Comparison of ENCODE assay signal across 19 cellular contexts in the genomic region with DNA sequence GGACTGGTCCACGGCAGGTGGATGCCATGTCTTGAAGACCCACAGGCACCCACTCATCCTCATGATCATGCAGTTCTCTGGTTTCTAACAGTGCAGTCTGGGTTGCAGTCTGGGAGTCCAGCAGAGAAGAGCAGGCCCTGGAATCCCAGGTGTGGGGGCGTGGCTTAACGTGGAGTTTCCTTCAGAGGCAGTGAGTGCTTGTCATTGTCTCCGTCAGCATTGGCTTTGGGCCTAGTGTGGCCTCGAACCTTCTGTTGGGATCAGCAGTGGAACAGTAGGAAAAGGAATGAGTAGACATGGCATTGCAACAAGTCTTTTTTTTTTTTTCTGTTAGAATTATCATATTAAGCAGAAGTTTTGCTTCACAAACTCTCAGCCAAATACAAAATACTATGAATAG. TPM values are rescaled to one million over a fixed set of nuclear protein-coding genes. Genes with fewer than 3 reads are reported as not detected.
DNase-seq lines count a peak whose midpoint lies in the region; ATAC-seq and TF ChIP-seq lines count a peak whose summit lies in the region.
"Had no signal": no experiment of that assay in that cellular context is flagged by ENCODE, and none has a peak within 500 bp of the region (broad histone marks: within the 10 kb centered on the region; RNA-seq: fewer than 3 reads in every experiment).

No MANE protein-coding gene starts in this region.

- ATAC-seq in Panc1 = no peak
- ATAC-seq: activated naive CD8-positive, alpha-beta T cell treated with anti-CD3 and anti-CD28 coated beads, Interleukin-2, amount 50 U/mL, for 24 hours had no signal

- no peak overlapping the region for H4K5ac ChIP-seq in H9 (ENCODE audit: insufficient read length, low read depth, low read length)

- no peak overlapping the region for H3T11ph ChIP-seq in H9 (ENCODE audit: low read length)

- H3K4me2 ChIP-seq in H9 (ENCODE audit: insufficient read depth, insufficient read length, low read length) = no peak overlapping the region
- no peak overlapping the region for H3K4me2 ChIP-seq in mammary epithelial cell (ENCODE audit: insufficient read depth, low read depth, low read length)
- H3K4me2 ChIP-seq: BLaER1 treated with 17β-estradiol and CSF1 and Interleukin-3, amounts not matched to agents 10 nM and 100 nM; PC-9 had no signal

- BruUV-seq in Panc1 (replicated peaks; lab: Mats Ljungman, UMichigan) = no TSS peak
- BruUV-seq in mammary epithelial cell (replicated peaks; lab: Mats Ljungman, UMichigan) = no TSS peak

- H2BK12ac ChIP-seq in H9 (ENCODE audit: insufficient read length, low read depth, low read length) = no peak overlapping the region

- H3K79me1 ChIP-seq in H9 (ENCODE audit: insufficient read depth, low read depth, low read length, poor library complexity, severe bottlenecking) = no peaks in the 10 kb centered on the region

- H3K4me3 ChIP-seq in Panc1 (ENCODE audit: low read depth in 2 of 2, low read length in 2 of 2) (no peak overlapping the region), mammary epithelial cell (replicated peaks in 1 of 3; ENCODE audit: insufficient read depth in 1 of 3, low read depth in 2 of 3, low read length in 3 of 3) (no peak overlapping the region)
- H3K4me3 ChIP-seq: BLaER1 treated with 17β-estradiol and CSF1 and Interleukin-3, amounts not matched to agents 10 nM and 100 nM; colonic mucosa; PC-9; SJCRH30; vagina had no signal

- no peaks in the 10 kb centered on the region for H3K23me2 ChIP-seq in H9 (ENCODE audit: insufficient read length, low read depth, low read length, poor library complexity, severe bottlenecking)

- H3K36me3 ChIP-seq in Panc1 (ENCODE audit: control insufficient read depth, insufficient read depth, low read length) (peaks cover 48% of the 10 kb centered on the region), mammary epithelial cell (ENCODE audit: insufficient read depth, low read length) (peaks cover 3% of the 10 kb centered on the region)
- H3K36me3 ChIP-seq: colonic mucosa, SJCRH30 had no signal

- H3K36me3 Mint-ChIP-seq in H9 (ENCODE audit: insufficient read depth in 1 of 3, low read depth in 3 of 3) = peaks cover 0 to 11% (median under 1%) of the 10 kb centered on the region in 3 experiments; a peak in 3 of 7 replicates
- H3K36me3 Mint-ChIP-seq in glutamatergic neuron (ENCODE audit: unreplicated experiment) = no peaks in the 10 kb centered on the region

- no peak overlapping the region for H3K23ac ChIP-seq in H9 (ENCODE audit: insufficient read length, low read depth, low read length)

- H4K91ac ChIP-seq in H9 (ENCODE audit: insufficient read length, low read depth, low read length) = no peak overlapping the region

- H2AK5ac ChIP-seq in H9 (ENCODE audit: insufficient read length, low read length) = no peak overlapping the region

- no peak overlapping the region for H2AFZ ChIP-seq in H9 (ENCODE audit: low read length)
- no peak overlapping the region for H2AFZ ChIP-seq in mammary epithelial cell (ENCODE audit: low read depth, low read length)
- H2AFZ ChIP-seq: PC-9 had no signal

- no peak overlapping the region for H2BK15ac ChIP-seq in H9 (ENCODE audit: low read depth, low read length)

- H3K9ac ChIP-seq in H9 (ENCODE audit: extremely low read depth, insufficient read length, low read length) (no peak overlapping the region), mammary epithelial cell (ENCODE audit: insufficient read depth, low read length) (no peak overlapping the region)
- H3K9ac ChIP-seq: BLaER1 treated with 17β-estradiol and CSF1 and Interleukin-3, amounts not matched to agents 10 nM and 100 nM had no signal

- no peak overlapping the region for H4K8ac ChIP-seq in H9 (replicated peaks; ENCODE audit: insufficient read length, low read depth, low read length)

- H3K4me1 ChIP-seq in H9 (ENCODE audit: insufficient read depth, low read length) (no peaks in the 10 kb centered on the region), Panc1 (ENCODE audit: control insufficient read depth, insufficient read depth, low read length) (peaks cover 30% of the 10 kb centered on the region), mammary epithelial cell (ENCODE audit: insufficient read depth, low read length) (peaks cover 11% of the 10 kb centered on the region)
- H3K4me1 ChIP-seq: colonic mucosa, vagina had no signal

- no peak overlapping the region for H3K18ac ChIP-seq in H9 (ENCODE audit: insufficient read length, low read depth, low read length)

- no peak overlapping the region for H3K4ac ChIP-seq in H9 (ENCODE audit: low read depth, low read length)

- no peak overlapping the region for H3K14ac ChIP-seq in H9 (ENCODE audit: insufficient read depth, low read length)

- H3K9me3 Mint-ChIP-seq in H9 (no peaks in the 10 kb centered on the region; a peak in 1 of 5 replicates), glutamatergic neuron (ENCODE audit: unreplicated experiment) (peaks cover 2% of the 10 kb centered on the region)
- H3K9me3 Mint-ChIP-seq: activated CD4-positive, alpha-beta T cell treated with anti-CD3 and anti-CD28 coated beads, Interleukin-2, amount 10 ng/mL, durations not matched to agents 24 days and 14 days; activated naive CD8-positive, alpha-beta T cell treated with anti-CD3 and anti-CD28 coated beads, Interleukin-2, amount 50 U/mL, for 24 hours; T-helper 1 cell treated with Interleukin-12 subunit alpha and Interleukin-12 subunit beta and Interleukin-4 antibody, amounts not matched to agents 30 μg/mL and 1 μg/mL, for 36 hours had no signal

- H3K27ac ChIP-seq in H9 (ENCODE audit: insufficient read length, low read depth, low read length) (no peak overlapping the region), Panc1 (ENCODE audit: low read length) (peak overlapping the region; percentile 62; the same call in 1 of the 2 replicates), mammary epithelial cell (ENCODE audit: insufficient read depth, low read depth, low read length) (no peak overlapping the region)
- H3K27ac ChIP-seq: BLaER1 treated with 17β-estradiol and CSF1 and Interleukin-3, amounts not matched to agents 10 nM and 100 nM; brain microvascular endothelial cell; colonic mucosa; PC-9; SJCRH30; vagina had no signal

- no peaks in the 10 kb centered on the region for H3K9me3 ChIP-seq in H9 (ENCODE audit: control insufficient read depth, low read depth, low read length)
- H3K9me3 ChIP-seq in Panc1 (ENCODE audit: control insufficient read depth, insufficient read depth, low read depth, low read length) = no peaks in the 10 kb centered on the region
- no peaks in the 10 kb centered on the region for H3K9me3 ChIP-seq in mammary epithelial cell (replicated peaks; ENCODE audit: insufficient read depth, low read length)
- H3K9me3 ChIP-seq: BLaER1 treated with 17β-estradiol and CSF1 and Interleukin-3, amounts not matched to agents 10 nM and 100 nM; colonic mucosa; SJCRH30; vagina had no signal

- CTCF ChIA-PET in Panc1 (lab: Charles Lee) (no interaction called here), mammary epithelial cell (lab: Charles Lee; ENCODE audit: low non-redundant PET) (no interaction called here)

- in situ Hi-C loops in Panc1 (cut with HindIII; ENCODE audit: low pct_unique_long_range_greater_than_20kb, low sequenced_read_pairs) (no loop called here), mammary epithelial cell (cut with MboI; ENCODE audit: low sequenced_read_pairs in 2 of 2) (loop anchor here in 1 of 2 donors (10.0 kb wide), 1 partner anchor 432 kb away; no protein-coding TSS in a partner anchor)

- H3K4me1 Mint-ChIP-seq in H9 = peaks cover 2% of the 10 kb centered on the region in 2 experiments; a peak in 1 of 4 replicates
- peaks cover 21% of the 10 kb centered on the region for H3K4me1 Mint-ChIP-seq in glutamatergic neuron (ENCODE audit: low read depth, unreplicated experiment)

- H3K27me3 Mint-ChIP-seq in H9 (ENCODE audit: low read depth) (no peaks in the 10 kb centered on the region), glutamatergic neuron (ENCODE audit: unreplicated experiment) (no peaks in the 10 kb centered on the region)
- H3K27me3 Mint-ChIP-seq: activated CD4-positive, alpha-beta T cell treated with anti-CD3 and anti-CD28 coated beads, Interleukin-2, amount 10 ng/mL, durations not matched to agents 24 days and 14 days; activated naive CD8-positive, alpha-beta T cell treated with anti-CD3 and anti-CD28 coated beads, Interleukin-2, amount 50 U/mL, for 24 hours had no signal

- no peaks in the 10 kb centered on the region for H3K27me3 ChIP-seq in H9 (ENCODE audit: insufficient read depth, low read length)
- no peaks in the 10 kb centered on the region for H3K27me3 ChIP-seq in Panc1 (ENCODE audit: control insufficient read depth, insufficient read depth, low read length)
- no peaks in the 10 kb centered on the region for H3K27me3 ChIP-seq in mammary epithelial cell (ENCODE audit: insufficient read depth, low read length)
- H3K27me3 ChIP-seq: BLaER1 treated with 17β-estradiol and CSF1 and Interleukin-3, amounts not matched to agents 10 nM and 100 nM; brain microvascular endothelial cell; colonic mucosa; SJCRH30; vagina had no signal

- H3K4me3 Mint-ChIP-seq in H9 = no peak overlapping the region
- H3K4me3 Mint-ChIP-seq in glutamatergic neuron (ENCODE audit: unreplicated experiment) = no peak overlapping the region
- H3K4me3 Mint-ChIP-seq: activated CD4-positive, alpha-beta T cell treated with anti-CD3 and anti-CD28 coated beads, Interleukin-2, amount 10 ng/mL, durations not matched to agents 24 days and 14 days; activated naive CD8-positive, alpha-beta T cell treated with anti-CD3 and anti-CD28 coated beads, Interleukin-2, amount 50 U/mL, for 24 hours; T-helper 1 cell treated with Interleukin-12 subunit alpha and Interleukin-12 subunit beta and Interleukin-4 antibody, amounts not matched to agents 30 μg/mL and 1 μg/mL, for 36 hours had no signal

- dilution Hi-C loops in mammary epithelial cell (cut with HindIII; ENCODE audit: low sequenced_read_pairs) = no loop called here

- no peaks in the 10 kb centered on the region for H4K20me1 ChIP-seq in H9 (ENCODE audit: control insufficient read depth, insufficient read depth, insufficient read length)
- no peaks in the 10 kb centered on the region for H4K20me1 ChIP-seq in mammary epithelial cell (ENCODE audit: insufficient read depth, low read length)

- POLR2A ChIA-PET in Panc1 (lab: Charles Lee) = no interaction called here

- WGBS in H9 (ENCODE audit: extremely low coverage, insufficient read length, low lambda C conversion rate) = no CpG with 5 or more reads among the region's 5 CpGs
- 87% methylated on average over 4 of the region's 5 CpGs for WGBS in mammary epithelial cell (ENCODE audit: low coverage, missing lambda C conversion rate)

- no peak overlapping the region for H2BK20ac ChIP-seq in H9 (ENCODE audit: low read depth, low read length, poor library complexity, severe bottlenecking)

- TF ChIP-seq CTCF in H9 (conservative IDR thresholded peaks at IDR 0.05) = no peak
- TF ChIP-seq CTCF in Panc1 (IDR thresholded peaks at IDR 0.05) = no peak
- no peak for TF ChIP-seq CTCF in glutamatergic neuron (IDR thresholded peaks at IDR 0.05; ENCODE audit: partially characterized antibody, unreplicated experiment)
- no peak for TF ChIP-seq CTCF in mammary epithelial cell (conservative IDR thresholded peaks at IDR 0.05 in 1 of 2, IDR thresholded peaks at IDR 0.05 in 1 of 2; ENCODE audit: extremely low read depth in 1 of 2, insufficient read depth in 1 of 2, low read depth in 1 of 2, low read length in 2 of 2)

- DNase-seq in NCI-H2196 (lab: John Stamatoyannopoulos, UW; ENCODE audit: unreplicated experiment) = peak; percentile 7
- DNase-seq in NCI-H2196 treated with DMSO at 0.1 percent for 48 hours (lab: John Stamatoyannopoulos, UW; ENCODE audit: unreplicated experiment) = no peak
- peak; percentile 44 for DNase-seq in H9
- no peak for DNase-seq in Panc1 (ENCODE audit: low read depth, low spot score)
- DNase-seq in glutamatergic neuron = no peak
- DNase-seq in mammary epithelial cell = no peak
- no peak for DNase-seq in epidermal melanocyte (ENCODE audit: insufficient read length, low spot score)
- DNase-seq in cerebellar cortex (ENCODE audit: low spot score) = no peak
- DNase-seq: activated CD4-positive, alpha-beta T cell treated with anti-CD3 and anti-CD28 coated beads, Interleukin-2, amount 10 ng/mL, durations not matched to agents 24 days and 14 days; activated naive CD8-positive, alpha-beta T cell treated with anti-CD3 and anti-CD28 coated beads, Interleukin-2, amount 50 U/mL, for 24 hours; brain microvascular endothelial cell; colonic mucosa; KBM-7; NCI-H2227 treated with DMSO at 0.1 percent for 48 hours; PC-9; SJCRH30 had no signal

- H3K79me2 ChIP-seq in H9 (ENCODE audit: insufficient read depth, low read length) = no peaks in the 10 kb centered on the region
- peaks cover 16% of the 10 kb centered on the region for H3K79me2 ChIP-seq in mammary epithelial cell (ENCODE audit: insufficient read depth, low read length)

- no peak overlapping the region for H2BK5ac ChIP-seq in H9 (ENCODE audit: insufficient read length, low read length)

- H3K27ac Mint-ChIP-seq in H9 (no peak overlapping the region), glutamatergic neuron (ENCODE audit: unreplicated experiment) (peak overlapping the region; percentile 71)
- H3K27ac Mint-ChIP-seq: activated CD4-positive, alpha-beta T cell treated with anti-CD3 and anti-CD28 coated beads, Interleukin-2, amount 10 ng/mL, durations not matched to agents 24 days and 14 days had no signal

- intact Hi-C loops in Panc1 (cut with micrococcal nuclease; ENCODE audit: unreplicated experiment) = no loop called here
- intact Hi-C loops in mammary epithelial cell (cut with micrococcal nuclease) = no loop called here

- no peak overlapping the region for H2BK120ac ChIP-seq in H9 (ENCODE audit: low read depth, low read length, poor library complexity, severe bottlenecking)

- H3K56ac ChIP-seq in H9 (ENCODE audit: insufficient read length, low read depth, low read length) = no peak overlapping the region

RNA-seq across cellular contexts. Expression of gene LGALS8, which starts 12.8 kb away (rescaled TPM):
- total RNA-seq in H9 (2021) (14.2 and 15.3 TPM in 2 replicates), Panc1 (2021; ENCODE audit: unreplicated experiment) (221 TPM), glutamatergic neuron (ENCODE audit: unreplicated experiment) (33.3 TPM), mammary epithelial cell (10 to 100 TPM; 41.7 to 96.9 TPM)
- polyA plus RNA-seq in Panc1 (2012; ENCODE audit: insufficient read length) = 242 TPM
- 32.9 TPM for polyA plus RNA-seq in mammary epithelial cell
- polyA minus RNA-seq in mammary epithelial cell = 40.8 TPM

Comparison
In these comparisons a context has a peak if more than half of its experiments do, and no peak if none do; other contexts are left out.
1. DNase-seq: peak in NCI-H2196 (single experiment) and H9 (single experiment); none in NCI-H2196 treated with DMSO at 0.1 percent for 48 hours (single experiment), Panc1 (single experiment), glutamatergic neuron (single experiment), mammary epithelial cell (single experiment), epidermal melanocyte (single experiment) and cerebellar cortex (single experiment).